ENCODE assay signal across 8 cellular contexts in the genomic region with DNA sequence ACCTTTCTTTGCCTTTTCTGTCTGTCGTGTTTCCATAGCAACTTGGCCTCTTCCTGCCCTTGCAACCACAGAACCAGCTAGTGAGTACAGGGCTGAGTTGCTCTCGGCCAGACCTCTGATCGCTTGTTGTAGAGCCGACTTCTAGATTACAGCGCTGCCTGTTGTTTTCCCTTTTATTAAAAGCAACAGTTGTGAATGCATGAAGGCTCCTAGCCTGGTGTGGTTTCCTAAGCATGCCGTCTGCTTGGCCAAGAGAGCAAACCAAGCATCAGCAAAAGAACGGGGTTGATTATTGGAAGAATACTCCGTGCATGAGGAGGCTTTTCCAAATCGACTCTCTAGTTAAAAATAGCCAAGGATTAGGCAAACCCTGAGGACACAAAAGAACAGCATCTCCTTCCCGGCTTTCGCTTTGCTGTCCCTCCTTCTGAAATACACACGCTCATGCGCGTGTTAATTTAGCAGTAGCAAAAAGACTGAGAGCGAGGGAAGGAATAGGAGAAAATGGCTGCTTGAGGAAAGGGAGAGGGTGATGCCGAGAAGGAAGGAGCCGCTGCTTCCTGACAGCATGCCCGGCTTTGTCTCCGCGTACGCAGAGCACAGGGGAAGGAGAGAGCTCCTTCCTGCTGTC.
DNase-seq lines count a peak whose midpoint lies in the region; ATAC-seq, FAIRE-seq and TF ChIP-seq lines count a peak whose summit lies in the region.

No MANE protein-coding gene starts in this region.

- POLR2A ChIA-PET in activated CD4-positive, alpha-beta T cell treated with anti-CD3 and anti-CD28 coated beads for 36 hours (lab: Charles Lee): interaction anchor here (0.6 kb wide), 1 partner anchor 1288 kb away, joined by 3 read pairs; no protein-coding TSS in a partner anchor

- peaks cover 11% of the 10 kb centered on the region for H3K4me1 Mint-ChIP-seq in activated CD4-positive, alpha-beta T cell treated with anti-CD3 and anti-CD28 coated beads for 36 hours

- FAIRE-seq in D721Med (lab: Jason Lieb, UNC): no peak

- ATAC-seq in activated CD4-positive, alpha-beta T cell treated with anti-CD3 and anti-CD28 coated beads for 36 hours: peak; percentile 81
- ATAC-seq in GM19328 (IDR thresholded peaks at IDR 0.05; ENCODE audit: unreplicated experiment): no peak

- CTCF ChIA-PET in activated CD4-positive, alpha-beta T cell treated with anti-CD3 and anti-CD28 coated beads for 36 hours (lab: Charles Lee): interaction anchor here (0.5 to 1.6 kb wide), 5 partner anchors 9 to 789 kb away, joined by 3 to 4 read pairs (median 3); no protein-coding TSS in a partner anchor

- H3K4me3 ChIP-seq in astrocyte of the spinal cord (ENCODE audit: low read depth, low read length): peak overlapping the region; percentile 2

- H3K36me3 Mint-ChIP-seq in activated CD4-positive, alpha-beta T cell treated with anti-CD3 and anti-CD28 coated beads for 36 hours (ENCODE audit: low read depth): no peaks in the 10 kb centered on the region

- H3K4me3 Mint-ChIP-seq in activated CD4-positive, alpha-beta T cell treated with anti-CD3 and anti-CD28 coated beads for 36 hours: peak overlapping the region; percentile 16

- no peaks in the 10 kb centered on the region for H3K9me3 Mint-ChIP-seq in activated CD4-positive, alpha-beta T cell treated with anti-CD3 and anti-CD28 coated beads for 36 hours (ENCODE audit: low read depth)

- TF ChIP-seq CTCF in astrocyte of the spinal cord (IDR thresholded peaks at IDR 0.05; ENCODE audit: low read depth, low read length): no peak
- no peak for TF ChIP-seq CTCF in D721Med (IDR thresholded peaks at IDR 0.05; ENCODE audit: insufficient read depth, missing control alignments)

- in situ Hi-C loops in astrocyte of the spinal cord (cut with HindIII; ENCODE audit: low sequenced_read_pairs): no loop called here

- DNase-seq in activated CD4-positive, alpha-beta T cell treated with anti-CD3 and anti-CD28 coated beads for 36 hours: peak; percentile 44
- no peak for DNase-seq in activated CD4-positive, alpha-beta T cell treated with anti-CD3 and anti-CD28 coated beads for 1 hour
- DNase-seq in astrocyte of the spinal cord (ENCODE audit: low read depth, low spot score) (peak; percentile 68), left kidney (ENCODE audit: low read depth, low spot score) (peak; percentile 81), substantia nigra (lab: John Stamatoyannopoulos, UW) (peak in 19 of 49 donors; percentile 16 to 71 (median 35)), D721Med (ENCODE audit: insufficient read length, low spot score) (no peak), NCI-H345 treated with DMSO at 0.1 percent for 48 hours (lab: John Stamatoyannopoulos, UW; ENCODE audit: unreplicated experiment) (no peak)

- peak overlapping the region; percentile 55 for H3K27ac ChIP-seq in substantia nigra (ENCODE audit: low read depth, low read length, poor library complexity, severe bottlenecking)

- peaks cover 26% of the 10 kb centered on the region for H3K27me3 Mint-ChIP-seq in activated CD4-positive, alpha-beta T cell treated with anti-CD3 and anti-CD28 coated beads for 36 hours

- H3K27ac Mint-ChIP-seq in activated CD4-positive, alpha-beta T cell treated with anti-CD3 and anti-CD28 coated beads for 36 hours: no peak overlapping the region

- intact Hi-C loops in activated CD4-positive, alpha-beta T cell treated with anti-CD3 and anti-CD28 coated beads for 36 hours (cut with DNase I, micrococcal nuclease): no loop called here

Comparison
In these comparisons a context has a peak if more than half of its experiments do, and no peak if none do; other contexts are left out.
1. DNase-seq: peak in activated CD4-positive, alpha-beta T cell treated with anti-CD3 and anti-CD28 coated beads for 36 hours (single experiment), astrocyte of the spinal cord (single experiment) and left kidney (single experiment); none in activated CD4-positive, alpha-beta T cell treated with anti-CD3 and anti-CD28 coated beads for 1 hour (single experiment), D721Med (single experiment) and NCI-H345 treated with DMSO at 0.1 percent for 48 hours (single experiment).